Comparison of ENCODE assay signal across 27 cellular contexts in the genomic region with DNA sequence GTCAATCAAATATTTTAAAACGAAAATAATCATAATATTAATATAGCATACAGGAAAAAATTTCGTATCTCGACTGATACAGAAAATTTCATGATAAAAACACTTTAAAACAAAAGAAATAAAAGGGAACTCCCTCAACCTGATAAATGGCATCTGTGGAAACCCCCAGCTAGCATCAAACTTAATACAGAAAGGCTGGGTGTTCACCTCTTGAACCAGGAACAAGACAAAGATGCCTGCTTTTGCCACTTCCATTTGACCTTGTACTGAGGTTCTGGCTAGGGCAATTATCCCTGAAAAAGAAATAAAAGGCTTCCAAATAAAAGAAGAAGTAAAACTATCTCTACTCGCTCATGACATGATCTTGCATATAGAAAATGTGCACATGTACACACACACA. TPM values are rescaled to one million over a fixed set of nuclear protein-coding genes. Genes with fewer than 3 reads are reported as not detected.
DNase-seq lines count a peak whose midpoint lies in the region; ATAC-seq, FAIRE-seq and TF ChIP-seq lines count a peak whose summit lies in the region.
"Had no signal": no experiment of that assay in that cellular context is flagged by ENCODE, and none has a peak within 500 bp of the region (broad histone marks: within the 10 kb centered on the region; RNA-seq: fewer than 3 reads in every experiment).

No MANE protein-coding gene starts in this region.

- ATAC-seq in A549, result no peak
- ATAC-seq in memory B cell (ENCODE audit: low read depth), result peak; percentile 25
- ATAC-seq: HCT116, Right ventricle myocardium inferior had no signal

- peaks cover 5% of the 10 kb centered on the region for H3K36me3 Mint-ChIP-seq in memory B cell

- WGBS in A549 (ENCODE audit: missing lambda C conversion rate), result 2% methylated on average over 4 of the region's 4 CpGs
- 57 to 60% methylated on average over 4 of the region's 4 CpGs for WGBS in testis, 2 donors

- no peaks in the 10 kb centered on the region for H3K9me2 ChIP-seq in DOHH2 (replicated peaks; ENCODE audit: control insufficient read depth, low read length)
- H3K9me2 ChIP-seq in OCI-LY1 (ENCODE audit: low read depth, low read length), result no peaks in the 10 kb centered on the region

- peaks cover 2% of the 10 kb centered on the region for H4K20me1 ChIP-seq in DOHH2 (ENCODE audit: control insufficient read depth, insufficient read depth, low read depth, low read length)
- no peaks in the 10 kb centered on the region for H4K20me1 ChIP-seq in OCI-LY1 (ENCODE audit: insufficient read depth, low read length)

- no peak overlapping the region for H2AFZ ChIP-seq in OCI-LY1 (ENCODE audit: low read length)

- TF ChIP-seq CTCF in A549 (IDR thresholded peaks at IDR 0.05) (no peak), DOHH2 (IDR thresholded peaks at IDR 0.05; ENCODE audit: low read depth, low read length, poor library complexity, severe bottlenecking) (no peak), OCI-LY1 (IDR thresholded peaks at IDR 0.05; ENCODE audit: low read length) (no peak), GM10248 (IDR thresholded peaks at IDR 0.05; ENCODE audit: control extremely low read depth, extremely low read depth, low read depth, missing control alignments) (no peak), testis (IDR thresholded peaks at IDR 0.05) (no peak)

- TF ChIP-seq RAD21 in A549 (conservative IDR thresholded peaks at IDR 0.05 in 1 of 2, IDR thresholded peaks at IDR 0.05 in 1 of 2), result no peak

- no peaks in the 10 kb centered on the region for H3K9me3 Mint-ChIP-seq in memory B cell
- H3K9me3 Mint-ChIP-seq: CD4-positive, alpha-beta T cell; T-helper 1 cell treated with Interleukin-12 subunit alpha and Interleukin-12 subunit beta and Interleukin-4 antibody, amounts not matched to agents 30 μg/mL and 1 μg/mL, for 36 hours had no signal

- peaks cover 48% of the 10 kb centered on the region for H3F3A ChIP-seq in DOHH2 (ENCODE audit: control insufficient read depth, insufficient read depth)
- H3F3A ChIP-seq in OCI-LY1 (ENCODE audit: insufficient read depth, low read length), result peaks cover 6% of the 10 kb centered on the region; the same call in 1 of the 2 replicates

- no peak for DNase-seq in A549 (ENCODE audit: low read depth in 1 of 2, low spot score in 1 of 2)
- DNase-seq in memory B cell (ENCODE audit: low spot score in 2 of 2), result peak in 1 of 2 donors; percentile 37
- no peak for DNase-seq in GM10248 (ENCODE audit: extremely low spot score)
- no peak for DNase-seq in NCI-H446 (lab: John Stamatoyannopoulos, UW)
- no peak for DNase-seq in testis
- DNase-seq: CD4-positive, alpha-beta T cell; COR-L47; DMS79; NCI-H1048; NCI-H1417 treated with DMSO at 0.1 percent for 48 hours; NCI-H187 treated with DMSO at 0.1 percent for 48 hours; NCI-H2227 treated with DMSO at 0.1 percent for 48 hours; NCI-H510A treated with DMSO at 0.1 percent for 48 hours; NCI-H748 treated with DMSO at 0.1 percent for 48 hours; OCI-M1 had no signal

- peak overlapping the region; percentile 41 for H3K4me3 Mint-ChIP-seq in memory B cell
- H3K4me3 Mint-ChIP-seq: T-helper 1 cell treated with Interleukin-12 subunit alpha and Interleukin-12 subunit beta and Interleukin-4 antibody, amounts not matched to agents 30 μg/mL and 1 μg/mL, for 36 hours had no signal

- no peak overlapping the region for H3K4me3 ChIP-seq in A549
- peak overlapping the region; percentile 86 for H3K4me3 ChIP-seq in DOHH2 (ENCODE audit: low read length)
- H3K4me3 ChIP-seq in OCI-LY1 (ENCODE audit: low read depth, low read length, poor library complexity, severe bottlenecking), result peak overlapping the region; percentile 98
- no peak overlapping the region for H3K4me3 ChIP-seq in testis

- H3K79me2 ChIP-seq in DOHH2 (ENCODE audit: control insufficient read depth, low read length), result peaks cover 87% of the 10 kb centered on the region
- H3K79me2 ChIP-seq in OCI-LY1 (ENCODE audit: insufficient read depth, low read length), result peaks cover 74% of the 10 kb centered on the region

- no peak for TF ChIP-seq EP300 in A549 (IDR thresholded peaks at IDR 0.05)

- H3K27me3 Mint-ChIP-seq in memory B cell, result no peaks in the 10 kb centered on the region

- H3K4me1 ChIP-seq in A549, result peaks cover 10% of the 10 kb centered on the region; the same call in 2 of the 3 replicates
- peaks cover 62% of the 10 kb centered on the region for H3K4me1 ChIP-seq in DOHH2 (ENCODE audit: control insufficient read depth, low read length)
- peaks cover 58% of the 10 kb centered on the region for H3K4me1 ChIP-seq in OCI-LY1 (ENCODE audit: insufficient read depth, low read length, severe bottlenecking)
- no peaks in the 10 kb centered on the region for H3K4me1 ChIP-seq in testis

- H3K4me2 ChIP-seq in A549 (no peak overlapping the region), DOHH2 (ENCODE audit: low read length) (peak overlapping the region; percentile 77), OCI-LY1 (ENCODE audit: low read length) (peak overlapping the region; percentile 95)

- intact Hi-C loops in testis (cut with DNase I; ENCODE audit: low total_unique reads), result no loop called here

- POLR2A ChIA-PET in A549 (lab: Yijun Ruan, JAX) (no interaction called here), GM10248 (lab: Yijun Ruan, JAX) (no interaction called here)

- H3K9me3 ChIP-seq in A549 (no peaks in the 10 kb centered on the region), DOHH2 (ENCODE audit: control insufficient read depth, insufficient read depth, low read length) (no peaks in the 10 kb centered on the region), OCI-LY1 (ENCODE audit: low read length) (no peaks in the 10 kb centered on the region), testis (no peaks in the 10 kb centered on the region)

- peak overlapping the region; percentile 93 for H3K9ac ChIP-seq in OCI-LY1 (ENCODE audit: low read length)
- H3K9ac ChIP-seq: KMS-11 had no signal

- FAIRE-seq in A549 (lab: Jason Lieb, UNC), result no peak
- FAIRE-seq: GM18507, H1, HTR-8/SVneo, RCC 7860 had no signal

- H3K36me3 ChIP-seq in DOHH2 (ENCODE audit: control insufficient read depth, low read length) (peaks cover 60% of the 10 kb centered on the region), OCI-LY1 (ENCODE audit: insufficient read depth, low read length) (peaks cover 35% of the 10 kb centered on the region), testis (ENCODE audit: low read depth, missing control alignments) (no peaks in the 10 kb centered on the region)

- H3K27ac Mint-ChIP-seq in memory B cell, result peak overlapping the region; percentile 91
- H3K27ac Mint-ChIP-seq: CD4-positive, alpha-beta T cell; T-helper 1 cell treated with Interleukin-12 subunit alpha and Interleukin-12 subunit beta and Interleukin-4 antibody, amounts not matched to agents 30 μg/mL and 1 μg/mL, for 36 hours had no signal

- H3K27ac ChIP-seq in A549 (no peak overlapping the region), DOHH2 (ENCODE audit: low read depth, low read length) (peak overlapping the region; percentile 97), OCI-LY1 (ENCODE audit: low read depth, low read length, poor library complexity, severe bottlenecking) (peak overlapping the region; percentile 100), testis (no peak overlapping the region)
- H3K27ac ChIP-seq: KMS-11 had no signal

- H3K27me3 ChIP-seq in DOHH2 (ENCODE audit: control insufficient read depth, low read length) (no peaks in the 10 kb centered on the region), OCI-LY1 (ENCODE audit: insufficient read depth, low read length) (no peaks in the 10 kb centered on the region), testis (no peaks in the 10 kb centered on the region)

- CTCF ChIA-PET in A549 (lab: Yijun Ruan, JAX) (no interaction called here), GM10248 (lab: Yijun Ruan, JAX) (no interaction called here)

- peaks cover 54% of the 10 kb centered on the region for H3K4me1 Mint-ChIP-seq in memory B cell

- no peak for TF ChIP-seq POLR2A in A549 (IDR thresholded peaks at IDR 0.05; ENCODE audit: low read length)
- TF ChIP-seq POLR2A in testis (IDR thresholded peaks at IDR 0.05), result no peak

TF ChIP-seq in A549, 52 proteins besides CTCF, POLR2A, EP300 and RAD21:
- peak; percentile 56; the same call in 1 of the 2 replicates for TF ChIP-seq RNF2 (IDR thresholded peaks at IDR 0.05; ENCODE audit: borderline replicate concordance, low read depth)
- TF ChIP-seq, protein P1, sequence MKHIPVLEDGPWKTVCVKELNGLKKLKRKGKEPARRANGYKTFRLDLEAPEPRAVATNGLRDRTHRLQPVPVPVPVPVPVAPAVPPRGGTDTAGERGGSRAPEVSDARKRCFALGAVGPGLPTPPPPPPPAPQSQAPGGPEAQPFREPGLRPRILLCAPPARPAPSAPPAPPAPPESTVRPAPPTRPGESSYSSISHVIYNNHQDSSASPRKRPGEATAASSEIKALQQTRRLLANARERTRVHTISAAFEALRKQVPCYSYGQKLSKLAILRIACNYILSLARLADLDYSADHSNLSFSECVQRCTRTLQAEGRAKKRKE (CRISPR knock-in tag; IDR thresholded peaks at IDR 0.05; ENCODE audit: low read depth), result no peak

RNA-seq across cellular contexts. Expression of gene ALOX5, which starts 2.5 kb away (rescaled TPM):
- polyA plus RNA-seq in A549 (2011; rRNA removed), result 0.18 and 0.25 TPM in 2 replicates
- 0.05 TPM in 2 replicates for polyA plus RNA-seq in A549 (2012; cell fraction: cytosol; rRNA removed)
- polyA plus RNA-seq in A549 (2012; cell fraction: nucleus; rRNA removed), result 0.32 and 0.81 TPM in 2 replicates
- polyA plus RNA-seq in A549 (2017; fragmentation: RNase III; extraction: RNeasy Plus Mini Kit Qiagen cat#74134 plus additional on column Dnase treatment), result 0.21 to 0.40 TPM (median 0.26 TPM) in 3 replicates
- 0.17 and 2.1 TPM in 2 replicates for polyA minus RNA-seq in A549 (2011; rRNA and poly(A)+ RNA removed)
- 10 to 100 TPM; 13.7 to 18.5 TPM for total RNA-seq in testis
- 11.4 TPM for polyA plus RNA-seq in testis (ENCODE audit: insufficient read depth, low read depth, low replicate concordance)
- total RNA-seq: SK-MEL-5 had no signal

RNA-seq across cellular contexts. Expression of gene OR13A1, which starts 56.1 kb away (rescaled TPM):
- polyA plus RNA-seq in A549 (2011; rRNA removed) (0.04 TPM in 1 of 2 replicates, not detected in the other), A549 (2017; fragmentation: RNase III; extraction: RNeasy Plus Mini Kit Qiagen cat#74134 plus additional on column Dnase treatment) (not detected in 3 replicates), testis (ENCODE audit: insufficient read depth, low read depth, low replicate concordance) (0.15 TPM)
- not detected in 2 replicates for polyA plus RNA-seq in A549 (2012; cell fraction: cytosol; rRNA removed)
- 0.05 TPM in 1 of 2 replicates, not detected in the other for polyA plus RNA-seq in A549 (2012; cell fraction: nucleus; rRNA removed)
- 0.15 TPM in 1 of 2 replicates, not detected in the other for polyA minus RNA-seq in A549 (2011; rRNA and poly(A)+ RNA removed)
- under 1 TPM; 0.50 to 0.79 TPM for total RNA-seq in testis
- total RNA-seq: A172; CD4-positive, alpha-beta T cell; H1; Right ventricle myocardium inferior; SK-MEL-5 had no signal

Comparison
In these comparisons a context has a peak if more than half of its experiments do, and no peak if none do; other contexts are left out.
1. H3K27ac ChIP-seq: peak in DOHH2 (single experiment) and OCI-LY1 (single experiment); none in A549 (0 of 2) and testis (0 of 2).
2. H3K4me3 ChIP-seq: peak in DOHH2 (single experiment) and OCI-LY1 (single experiment); none in A549 (single experiment) and testis (0 of 2).